8 cellular contexts compared by ENCODE assay signal in genomic region chr6:30614843-30615218, GRCh38. TPM values are rescaled to one million over a fixed set of nuclear protein-coding genes. Genes with fewer than 3 reads are reported as not detected.
DNase-seq lines count a peak whose midpoint lies in the region; ATAC-seq and TF ChIP-seq lines count a peak whose summit lies in the region.

No MANE protein-coding gene starts in this region.

- TF ChIP-seq CTCF in HL-60 (IDR thresholded peaks at IDR 0.05; ENCODE audit: insufficient read depth, low read length) (no peak), liver (IDR thresholded peaks at IDR 0.05; ENCODE audit: low read depth, low read length, missing input control) (no peak)

- H3K4me3 ChIP-seq in HL-60 (replicated peaks; ENCODE audit: insufficient read depth, low read length) = peak overlapping the region; percentile 22
- H3K4me3 ChIP-seq in duodenal mucosa (ENCODE audit: low read depth in 1 of 2, low read length in 2 of 2) = peak overlapping the region; percentile 94 to 99
- peak overlapping the region; percentile 14 to 96 (median 90) for H3K4me3 ChIP-seq in liver (ENCODE audit: low read depth in 1 of 3, low read length in 3 of 3)

- H3K36me3 Mint-ChIP-seq in activated CD4-positive, alpha-beta memory T cell treated with anti-CD3 and anti-CD28 coated beads for 36 hours = peaks cover 70% of the 10 kb centered on the region

- TF ChIP-seq RAD21 in liver (IDR thresholded peaks at IDR 0.05) = peak in 1 of 2 donors; percentile 30

- peak overlapping the region; percentile 98 for H3K27ac Mint-ChIP-seq in activated CD4-positive, alpha-beta memory T cell treated with anti-CD3 and anti-CD28 coated beads for 36 hours

- CTCF ChIA-PET in activated CD4-positive, alpha-beta memory T cell treated with anti-CD3 and anti-CD28 coated beads for 36 hours (lab: Charles Lee) = interaction anchor here (0.7 to 4.2 kb wide), 14 partner anchors 11 to 261 kb away, joined by 3 to 42 read pairs (median 6); partner anchors contain the start of genes ABCF1 and TUBB

- H3K4me3 Mint-ChIP-seq in activated CD4-positive, alpha-beta memory T cell treated with anti-CD3 and anti-CD28 coated beads for 36 hours = peak overlapping the region; percentile 97

- peak; percentile 44 for ATAC-seq in GM19043 (IDR thresholded peaks at IDR 0.05; ENCODE audit: low read depth, unreplicated experiment)

- DNase-seq in AG08396 (ENCODE audit: low spot score) = peak; percentile 85
- DNase-seq in HL-60 (ENCODE audit: low read depth in 1 of 2, low spot score in 1 of 2) = peak; percentile 96
- DNase-seq in NCI-H82 treated with DMSO at 0.1 percent for 48 hours (lab: John Stamatoyannopoulos, UW; ENCODE audit: unreplicated experiment) = peak; percentile 96
- DNase-seq in activated CD4-positive, alpha-beta memory T cell treated with anti-CD3 and anti-CD28 coated beads for 36 hours = peak; percentile 90
- peak; percentile 90 for DNase-seq in stimulated activated CD4-positive, alpha-beta T cell treated with anti-CD3 and anti-CD28 coated beads, Interleukin-4, amount 100 ng/mL, for 24 hours

- intact Hi-C loops in activated CD4-positive, alpha-beta memory T cell treated with anti-CD3 and anti-CD28 coated beads for 36 hours (cut with micrococcal nuclease) = loop anchor here (5.0 kb wide), 5 partner anchors 73 to 882 kb away; partner anchors contain the start of genes HLA-C and MICB

- H3K36me3 ChIP-seq in duodenal mucosa (ENCODE audit: control insufficient read depth in 1 of 2, insufficient read depth in 2 of 2, low read length in 2 of 2) (peaks cover 22 to 26% of the 10 kb centered on the region in 2 donors), liver (ENCODE audit: control insufficient read depth in 4 of 4, insufficient read depth in 3 of 4, low read depth in 1 of 4, low read length in 3 of 4) (peaks cover 3 to 10% (median 8%) of the 10 kb centered on the region in 4 donors)

- H3K27me3 Mint-ChIP-seq in activated CD4-positive, alpha-beta memory T cell treated with anti-CD3 and anti-CD28 coated beads for 36 hours = peaks cover 5% of the 10 kb centered on the region

- peaks cover 30 to 36% of the 10 kb centered on the region in 2 donors for H3K4me1 ChIP-seq in duodenal mucosa (ENCODE audit: control insufficient read depth in 1 of 2, insufficient read depth in 2 of 2, low read length in 2 of 2)
- H3K4me1 ChIP-seq in liver (ENCODE audit: control insufficient read depth in 4 of 4, insufficient read depth in 4 of 4, low read length in 3 of 4) = peaks cover 2 to 23% (median 14%) of the 10 kb centered on the region in 4 donors

- H3K27me3 ChIP-seq in HL-60 (ENCODE audit: insufficient read depth, poor library complexity, severe bottlenecking) (no peaks in the 10 kb centered on the region), duodenal mucosa (ENCODE audit: control insufficient read depth in 1 of 2, insufficient read depth in 2 of 2, low read length in 2 of 2) (no peaks in the 10 kb centered on the region), liver (ENCODE audit: control insufficient read depth in 4 of 4, insufficient read depth in 4 of 4, low read length in 3 of 4) (no peaks in the 10 kb centered on the region)

- H3K27ac ChIP-seq in HL-60 (replicated peaks) (peak overlapping the region; percentile 99), duodenal mucosa (ENCODE audit: low read depth, low read length) (peak overlapping the region; percentile 98), liver (ENCODE audit: low read depth in 1 of 2, low read length in 2 of 2) (peak overlapping the region; percentile 83 to 92)

- H3K9me3 ChIP-seq in duodenal mucosa (ENCODE audit: control insufficient read depth in 1 of 2, low read length in 2 of 2) (no peaks in the 10 kb centered on the region), liver (ENCODE audit: control insufficient read depth in 4 of 4, low read length in 3 of 4) (no peaks in the 10 kb centered on the region)

- peaks cover 60% of the 10 kb centered on the region for H3K4me1 Mint-ChIP-seq in activated CD4-positive, alpha-beta memory T cell treated with anti-CD3 and anti-CD28 coated beads for 36 hours (ENCODE audit: low read depth)

- peak overlapping the region; percentile 100 for H3K9ac ChIP-seq in duodenal mucosa (ENCODE audit: low read depth in 1 of 2, low read length in 2 of 2)
- peak overlapping the region; percentile 99 to 100 for H3K9ac ChIP-seq in liver (ENCODE audit: low read depth in 1 of 2, low read length in 2 of 2)

- under 1% methylated on average over 6 of the region's 6 CpGs for WGBS in liver

- no peaks in the 10 kb centered on the region for H3K9me3 Mint-ChIP-seq in activated CD4-positive, alpha-beta memory T cell treated with anti-CD3 and anti-CD28 coated beads for 36 hours

- POLR2A ChIA-PET in activated CD4-positive, alpha-beta memory T cell treated with anti-CD3 and anti-CD28 coated beads for 36 hours (lab: Charles Lee) = interaction anchor here (0.7 to 3.7 kb wide), 26 partner anchors 10 to 289 kb away, joined by 3 to 41 read pairs (median 6); partner anchors contain the start of genes ABCF1, C6orf136, GNL1 and IER3

TF ChIP-seq in liver, 16 proteins besides CTCF, POLR2A, EP300 and RAD21 (continues in another document):
- TF ChIP-seq TAF1 (conservative IDR thresholded peaks at IDR 0.05) = peak; percentile 96
- peak; percentile 28 for TF ChIP-seq SP1 (IDR thresholded peaks at IDR 0.05)
- peak; percentile 54 for TF ChIP-seq MAX (IDR thresholded peaks at IDR 0.05)
- no peak for TF ChIP-seq FOXA1 (IDR thresholded peaks at IDR 0.05)
- TF ChIP-seq JUND (IDR thresholded peaks at IDR 0.05) = peak; percentile 13 to 86
- peak; percentile 86 for TF ChIP-seq ATF3 (IDR thresholded peaks at IDR 0.05)
- peak; percentile 73 for TF ChIP-seq REST (IDR thresholded peaks at IDR 0.05)
- no peak for TF ChIP-seq FOXA2 (IDR thresholded peaks at IDR 0.05)
- TF ChIP-seq HNF4G (IDR thresholded peaks at IDR 0.05) = no peak
- TF ChIP-seq RXRA (IDR thresholded peaks at IDR 0.05) = no peak
- peak in 1 of 2 donors; percentile 29 for TF ChIP-seq HNF4A (conservative IDR thresholded peaks at IDR 0.05)
- TF ChIP-seq ZBTB33 (IDR thresholded peaks at IDR 0.05) = no peak

RNA-seq across cellular contexts. Expression of gene PPP1R10, which starts 2.2 kb away (rescaled TPM):
- 10 to 100 TPM; 64.5 to 67.4 TPM for total RNA-seq in activated CD4-positive, alpha-beta memory T cell treated with anti-CD3 and anti-CD28 coated beads for 36 hours
- 10 to 100 TPM; 11.1 to 21.1 TPM for total RNA-seq in liver
- 10 to 100 TPM; 14.1 to 14.2 TPM for polyA plus RNA-seq in liver

RNA-seq across cellular contexts. Expression of gene MRPS18B, which starts 2.8 kb away (rescaled TPM):
- 10 to 100 TPM; 90.9 to 95.3 TPM for total RNA-seq in activated CD4-positive, alpha-beta memory T cell treated with anti-CD3 and anti-CD28 coated beads for 36 hours
- 10 to 100 TPM; 50.5 to 58.6 TPM for total RNA-seq in liver
- polyA plus RNA-seq in liver = 10 to 100 TPM; 80.2 to 81.9 TPM

RNA-seq across cellular contexts. Expression of gene ATAT1, which starts 11.8 kb away (rescaled TPM):
- 1 to 10 TPM; 7.6 to 8.7 TPM for total RNA-seq in activated CD4-positive, alpha-beta memory T cell treated with anti-CD3 and anti-CD28 coated beads for 36 hours
- total RNA-seq in liver = 1 to 10 TPM; 2.1 to 3.3 TPM
- 1 to 10 TPM; 2.6 to 5.4 TPM for polyA plus RNA-seq in liver

RNA-seq across cellular contexts. Expression of gene C6orf136, which starts 32.1 kb away (rescaled TPM):
- total RNA-seq in activated CD4-positive, alpha-beta memory T cell treated with anti-CD3 and anti-CD28 coated beads for 36 hours = 10 to 100 TPM; 32.7 to 37.5 TPM
- 1 to 10 TPM; 2.0 to 8.9 TPM for total RNA-seq in liver
- polyA plus RNA-seq in liver = 10 to 100 TPM; 10.8 to 12.0 TPM

RNA-seq across cellular contexts. Expression of gene ABCF1, which starts 43.6 kb away (rescaled TPM):
- total RNA-seq in activated CD4-positive, alpha-beta memory T cell treated with anti-CD3 and anti-CD28 coated beads for 36 hours = 10 to 100 TPM; 87.0 to 87.1 TPM
- 10 to 100 TPM; 20.4 to 33.9 TPM for total RNA-seq in liver
- 10 to 100 TPM; 25.0 to 27.2 TPM for polyA plus RNA-seq in liver

Comparison
In these comparisons a context has a peak if more than half of its experiments do, and no peak if none do; other contexts are left out.
1. Peak in every context shown above with its lines: DNase-seq, ATAC-seq, H3K4me3 ChIP-seq and H3K27ac ChIP-seq.
2. H3K4me3 ChIP-seq: peak in every context shown above with its lines; median percentile 96 in duodenal mucosa; 90 in liver; 22 in HL-60.